Comparison of ENCODE assay signal across 17 cellular contexts in genomic region chr10:94062611-94063010, GRCh38.
"Had no signal": no experiment of that assay in that cellular context is flagged by ENCODE, and none has a peak within 500 bp of the region (broad histone marks: within the 10 kb centered on the region; RNA-seq: fewer than 3 reads in every experiment).

No MANE protein-coding gene starts in this region.

- H3K4me1 ChIP-seq: foreskin keratinocyte, suprapubic skin, thyroid gland had no signal

- H3K4me3 Mint-ChIP-seq: immature natural killer cell; naive thymus-derived CD4-positive, alpha-beta T cell; stimulated activated effector memory CD8-positive, alpha-beta T cell treated with anti-CD3 and anti-CD28 coated beads, Interleukin-12 subunit alpha, Interleukin-12 subunit beta, amount 100 ng/mL, for 72 hours; type B pancreatic cell had no signal

- H3K9me3 ChIP-seq: neutrophil, suprapubic skin, thyroid gland had no signal

- ATAC-seq: foreskin keratinocyte; naive thymus-derived CD4-positive, alpha-beta T cell; sciatic nerve; stimulated activated effector memory CD8-positive, alpha-beta T cell treated with anti-CD3 and anti-CD28 coated beads, Interleukin-12 subunit alpha, Interleukin-12 subunit beta, amount 100 ng/mL, for 72 hours; stimulated activated naive CD8-positive, alpha-beta T cell treated with anti-CD3 and anti-CD28 coated beads, Interleukin-15, Interleukin-2, amounts not matched to agents 100 U/mL and 50 U/mL, for 24 hours had no signal

- H3K27me3 ChIP-seq: dorsolateral prefrontal cortex, foreskin keratinocyte, neutrophil, suprapubic skin, thyroid gland had no signal

- H3K36me3 ChIP-seq: neutrophil, suprapubic skin, thyroid gland had no signal

- H3K9me3 Mint-ChIP-seq: type B pancreatic cell had no signal

- H3K4me3 ChIP-seq: dorsolateral prefrontal cortex, suprapubic skin, thyroid gland had no signal

- DNase-seq: cortex of kidney; dorsolateral prefrontal cortex; effector CD8-positive, alpha-beta T cell; foreskin keratinocyte; immature natural killer cell; mammary epithelial cell; naive thymus-derived CD4-positive, alpha-beta T cell; posterior cingulate gyrus; stimulated activated CD4-positive, alpha-beta T cell treated with anti-CD3 and anti-CD28 coated beads, Interleukin-4, amount 100 ng/mL, for 1 hour; stimulated activated CD8-positive, alpha-beta memory T cell treated with anti-CD3 and anti-CD28 coated beads, Interleukin-4, amount 100 ng/mL, for 48 hours; stimulated activated naive CD8-positive, alpha-beta T cell treated with anti-CD3 and anti-CD28 coated beads, Interleukin-15, Interleukin-2, amounts not matched to agents 100 U/mL and 50 U/mL, for 24 hours; thyroid gland had no signal

- H3K27ac Mint-ChIP-seq: immature natural killer cell; stimulated activated effector memory CD8-positive, alpha-beta T cell treated with anti-CD3 and anti-CD28 coated beads, Interleukin-12 subunit alpha, Interleukin-12 subunit beta, amount 100 ng/mL, for 72 hours; type B pancreatic cell had no signal

- H3K4me1 Mint-ChIP-seq: immature natural killer cell; naive thymus-derived CD4-positive, alpha-beta T cell; stimulated activated effector memory CD8-positive, alpha-beta T cell treated with anti-CD3 and anti-CD28 coated beads, Interleukin-12 subunit alpha, Interleukin-12 subunit beta, amount 100 ng/mL, for 72 hours had no signal

- H3K27ac ChIP-seq: dorsolateral prefrontal cortex, foreskin keratinocyte, neutrophil, suprapubic skin, thyroid gland had no signal

- H3K36me3 Mint-ChIP-seq: immature natural killer cell; naive thymus-derived CD4-positive, alpha-beta T cell; stimulated activated effector memory CD8-positive, alpha-beta T cell treated with anti-CD3 and anti-CD28 coated beads, Interleukin-12 subunit alpha, Interleukin-12 subunit beta, amount 100 ng/mL, for 72 hours; type B pancreatic cell had no signal
